ENCODE assay signal across 1 cellular context in the genomic region with DNA sequence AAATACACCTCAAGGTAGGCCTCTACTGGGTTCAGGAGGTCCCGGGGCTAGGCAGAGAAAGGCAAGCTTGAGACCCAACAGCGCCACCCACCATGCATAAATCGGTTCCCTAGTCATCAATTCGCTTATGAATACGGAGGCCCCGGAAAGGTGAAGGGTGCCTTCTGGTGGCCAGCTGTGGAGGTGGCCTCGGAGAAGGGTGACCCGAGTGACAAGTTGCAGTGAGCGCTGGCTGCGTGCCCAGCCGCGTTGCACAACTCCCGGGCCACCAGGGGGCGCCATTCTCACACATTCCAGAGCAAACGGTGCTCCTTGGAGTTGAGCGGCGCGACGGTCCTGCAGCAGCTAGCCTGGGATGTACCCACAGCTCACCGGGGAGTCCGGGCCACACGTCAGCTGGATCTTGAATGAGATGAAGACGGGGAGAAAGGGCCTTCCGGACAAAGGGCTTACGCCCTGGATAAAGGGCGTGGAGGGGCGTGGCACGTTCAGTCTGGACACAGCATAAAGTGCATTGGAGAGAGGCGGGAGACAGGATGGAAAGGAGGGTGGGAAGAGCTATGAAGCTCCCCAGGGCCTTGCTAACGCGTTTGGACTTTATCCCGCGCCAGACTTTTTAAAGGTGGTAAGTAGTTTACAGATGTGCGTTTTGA.
A peak's percentile ranks its signal among the peaks of the same experiment; 100 is the strongest.
TF ChIP-seq lines count a peak whose summit lies in the region.

No MANE protein-coding gene starts in this region.

TF ChIP-seq in PFSK-1, 5 proteins besides CTCF, POLR2A, EP300 and RAD21 (continued from another document):
- TF ChIP-seq SIN3A (IDR thresholded peaks at IDR 0.05; ENCODE audit: borderline replicate concordance, insufficient read depth, low read length): peak; percentile 79; the same call in 1 of the 2 replicates
